16 cellular contexts compared by ENCODE assay signal in the genomic region with DNA sequence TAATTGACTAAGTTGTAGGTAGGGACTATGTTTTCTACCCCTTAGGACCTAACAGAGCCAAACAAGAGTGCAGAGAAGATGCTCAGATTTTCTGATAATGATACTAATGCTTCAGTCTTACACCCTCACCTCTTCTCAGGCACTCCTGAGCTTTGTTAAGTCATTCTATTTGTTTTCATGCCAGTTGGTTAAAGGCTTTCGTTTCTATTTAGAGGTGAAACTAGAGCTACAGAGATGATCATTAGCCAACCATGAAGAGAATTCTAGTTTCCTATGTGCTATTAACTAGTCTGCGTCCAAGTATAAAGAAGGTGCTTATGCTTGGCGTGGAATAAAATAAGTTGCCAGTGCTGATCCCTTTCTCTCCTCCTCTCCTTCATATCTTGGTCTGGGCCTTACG. TPM values are rescaled to one million over a fixed set of nuclear protein-coding genes. Genes with fewer than 3 reads are reported as not detected.
A peak's percentile ranks its signal among the peaks of the same experiment; 100 is the strongest.
DNase-seq lines count a peak whose midpoint lies in the region; ATAC-seq and TF ChIP-seq lines count a peak whose summit lies in the region.
"Had no signal": no experiment of that assay in that cellular context is flagged by ENCODE, and none has a peak within 500 bp of the region (broad histone marks: within the 10 kb centered on the region; RNA-seq: fewer than 3 reads in every experiment).

No MANE protein-coding gene starts in this region.

- H3K4me1 ChIP-seq in aorta (ENCODE audit: control insufficient read depth in 1 of 2, insufficient read depth in 2 of 2, low read length in 2 of 2) (no peaks in the 10 kb centered on the region), BE2C (no peaks in the 10 kb centered on the region; the same call in 1 of the 2 replicates)
- H3K4me1 ChIP-seq: gastroesophageal sphincter, tibial nerve had no signal

- 87 to 92% methylated on average over 4 of the region's 4 CpGs for WGBS in aorta, 2 donors

- H3K9me3 ChIP-seq in aorta (ENCODE audit: control insufficient read depth, low read length): no peaks in the 10 kb centered on the region
- H3K9me3 ChIP-seq in BE2C: no peaks in the 10 kb centered on the region
- H3K9me3 ChIP-seq: gastroesophageal sphincter, HAP-1, tibial nerve had no signal

- H3K27me3 ChIP-seq in aorta (ENCODE audit: control insufficient read depth in 1 of 2, insufficient read depth in 2 of 2, low read length in 1 of 2) (peaks cover 0 to 2% of the 10 kb centered on the region in 2 donors), BE2C (no peaks in the 10 kb centered on the region)
- H3K27me3 ChIP-seq: gastroesophageal sphincter, tibial nerve had no signal

- H3K36me3 ChIP-seq in aorta (ENCODE audit: control insufficient read depth in 1 of 2, insufficient read depth in 2 of 2, low read length in 1 of 2): no peaks in the 10 kb centered on the region
- H3K36me3 ChIP-seq in BE2C: no peaks in the 10 kb centered on the region; the same call in 1 of the 2 replicates
- H3K36me3 ChIP-seq: gastroesophageal sphincter, HAP-1, tibial nerve had no signal

- H3K4me3 ChIP-seq in aorta (ENCODE audit: low read length in 2 of 2) (no peak overlapping the region), BE2C (ENCODE audit: low read depth, low read length) (no peak overlapping the region)
- H3K4me3 ChIP-seq: gastroesophageal sphincter, HAP-1, tibial nerve had no signal

- TF ChIP-seq POLR2A in GM18505 (IDR thresholded peaks at IDR 0.05; ENCODE audit: borderline replicate concordance, extremely low read depth, insufficient read depth, insufficient read length): no peak

- no peak for DNase-seq in NCI-H748 (lab: John Stamatoyannopoulos, UW; ENCODE audit: unreplicated experiment)
- no peak for DNase-seq in aorta
- no peak for DNase-seq in NCI-H1105 (lab: John Stamatoyannopoulos, UW)
- no peak for DNase-seq in BE2C
- DNase-seq: activated CD8-positive, alpha-beta memory T cell treated with anti-CD3 and anti-CD28 coated beads, Interleukin-2, amount 50 U/mL, for 4 hours; anterior cingulate cortex; EL; naive thymus-derived CD4-positive, alpha-beta T cell; NCI-H2107 had no signal

- intact Hi-C loops in aorta (cut with DNase I): no loop called here

- ATAC-seq in GM18505 (IDR thresholded peaks at IDR 0.05; ENCODE audit: unreplicated experiment) (peak; percentile 83), GM19463 (IDR thresholded peaks at IDR 0.05; ENCODE audit: unreplicated experiment) (peak; percentile 86), HG02938 (IDR thresholded peaks at IDR 0.05; ENCODE audit: unreplicated experiment) (peak; percentile 98), HG03521 (IDR thresholded peaks at IDR 0.05; ENCODE audit: unreplicated experiment) (peak; percentile 81), aorta (ENCODE audit: low FRiP score) (no peak)
- ATAC-seq: gastroesophageal sphincter had no signal

- no peak for TF ChIP-seq CTCF in BE2C (IDR thresholded peaks at IDR 0.05; ENCODE audit: low read depth, low read length)

- H3K27ac ChIP-seq in aorta (ENCODE audit: low read depth in 1 of 2, low read length in 2 of 2): no peak overlapping the region
- H3K27ac ChIP-seq: gastroesophageal sphincter, tibial nerve had no signal

RNA-seq across cellular contexts. Expression of a gene that starts 34.6 kb away (rescaled TPM):
- total RNA-seq in aorta: 10 to 100 TPM; 49.0 to 78.6 TPM
- polyA plus RNA-seq in aorta: 10 to 100 TPM; 18.4 to 25.2 TPM
- polyA plus RNA-seq in BE2C (2012; ENCODE audit: insufficient read depth, insufficient read length, low read depth): 1.9 TPM
